In genomic region chr3:78258798-78259197, GRCh38 we compare ENCODE assay signal across 16 cellular contexts.
DNase-seq lines count a peak whose midpoint lies in the region; ATAC-seq lines count a peak whose summit lies in the region.
"Had no signal": no experiment of that assay in that cellular context is flagged by ENCODE, and none has a peak within 500 bp of the region (broad histone marks: within the 10 kb centered on the region; RNA-seq: fewer than 3 reads in every experiment).

No MANE protein-coding gene starts in this region.

- no peak overlapping the region for H3K9ac ChIP-seq in neuronal stem cell (ENCODE audit: low read depth, low read length, poor library complexity)

- H4K91ac ChIP-seq in neuronal stem cell (ENCODE audit: low read depth, low read length, poor library complexity) = no peak overlapping the region

- intact Hi-C loops in head of caudate nucleus (cut with DNase I) = no loop called here

- H3K18ac ChIP-seq in neuronal stem cell (ENCODE audit: low read length) = no peak overlapping the region

- H3K4me1 ChIP-seq in SJCRH30 (peaks cover 23% of the 10 kb centered on the region), neuronal stem cell (ENCODE audit: control insufficient read depth in 2 of 2, insufficient read depth in 1 of 2, low read depth in 1 of 2, low read length in 2 of 2) (peaks cover 0 to 1% of the 10 kb centered on the region in 2 donors)
- H3K4me1 ChIP-seq: esophagus squamous epithelium, right lobe of liver had no signal

- H4K8ac ChIP-seq in neuronal stem cell (ENCODE audit: low read depth, low read length) = no peak overlapping the region

- no peak overlapping the region for H2BK5ac ChIP-seq in neuronal stem cell (ENCODE audit: low read length)

- H3K9me3 ChIP-seq in SJCRH30 (replicated peaks) = no peaks in the 10 kb centered on the region
- no peaks in the 10 kb centered on the region for H3K9me3 ChIP-seq in neuronal stem cell (replicated peaks in 1 of 2; ENCODE audit: control insufficient read depth in 2 of 2, insufficient read depth in 1 of 2, low read depth in 1 of 2, low read length in 2 of 2)
- H3K9me3 ChIP-seq: esophagus squamous epithelium, right lobe of liver had no signal

- H3K4me3 ChIP-seq in SJCRH30 (no peak overlapping the region), neuronal stem cell (ENCODE audit: low read length in 2 of 2) (no peak overlapping the region)
- H3K4me3 ChIP-seq: esophagus squamous epithelium, right lobe of liver had no signal

- H2AK5ac ChIP-seq in neuronal stem cell (ENCODE audit: low read depth, low read length) = no peak overlapping the region

- no peak overlapping the region for H2BK15ac ChIP-seq in neuronal stem cell (ENCODE audit: low read length)

- H3K4ac ChIP-seq in neuronal stem cell (ENCODE audit: low read length) = no peak overlapping the region

- no peaks in the 10 kb centered on the region for H3K79me1 ChIP-seq in neuronal stem cell (ENCODE audit: low read depth, low read length)

- H3K14ac ChIP-seq in neuronal stem cell (ENCODE audit: low read length) = no peak overlapping the region

- H2BK120ac ChIP-seq in neuronal stem cell (ENCODE audit: low read depth, low read length) = no peak overlapping the region

- H2BK12ac ChIP-seq in neuronal stem cell (ENCODE audit: low read length) = no peak overlapping the region

- H3K27me3 ChIP-seq in SJCRH30 (no peaks in the 10 kb centered on the region), neuronal stem cell (ENCODE audit: control insufficient read depth in 3 of 3, insufficient read depth in 3 of 3, low read depth in 1 of 3, low read length in 3 of 3) (no peaks in the 10 kb centered on the region)
- H3K27me3 ChIP-seq: esophagus squamous epithelium, right lobe of liver had no signal

- peak; percentile 97 for DNase-seq in EH (ENCODE audit: low read depth)
- peak; percentile 40 to 41 for DNase-seq in SJCRH30
- DNase-seq in fibroblast of gingiva (ENCODE audit: low read depth) = peak; percentile 79
- DNase-seq in neuronal stem cell (ENCODE audit: low spot score) = no peak
- no peak for DNase-seq in head of caudate nucleus
- DNase-seq in NCI-H2227 treated with DMSO at 0.1 percent for 48 hours (lab: John Stamatoyannopoulos, UW) = no peak
- DNase-seq in NCI-H187 (lab: John Stamatoyannopoulos, UW) = no peak
- DNase-seq: activated naive CD4-positive, alpha-beta T cell treated with anti-CD3 and anti-CD28 coated beads, Interleukin-2, amount 10 ng/mL, durations not matched to agents 7 days and 5 days; cerebellar nuclear complex; esophagus squamous epithelium; naive thymus-derived CD4-positive, alpha-beta T cell; NCI-H1417 treated with DMSO at 0.1 percent for 48 hours; NCI-H524; right lobe of liver; stimulated activated naive CD8-positive, alpha-beta T cell treated with anti-CD3 and anti-CD28 coated beads, Interleukin-15, amount 100 ng/mL, for 72 hours had no signal

- ATAC-seq in GM18858 (IDR thresholded peaks at IDR 0.05; ENCODE audit: unreplicated experiment) = no peak
- ATAC-seq: naive thymus-derived CD4-positive, alpha-beta T cell; right lobe of liver; stimulated activated naive CD8-positive, alpha-beta T cell treated with anti-CD3 and anti-CD28 coated beads, Interleukin-15, amount 100 ng/mL, for 72 hours had no signal

- no peaks in the 10 kb centered on the region for H3K36me3 ChIP-seq in SJCRH30
- no peaks in the 10 kb centered on the region for H3K36me3 ChIP-seq in neuronal stem cell (replicated peaks in 1 of 2; ENCODE audit: control insufficient read depth in 2 of 2, insufficient read depth in 2 of 2, low read length in 2 of 2)
- H3K36me3 ChIP-seq: esophagus squamous epithelium, right lobe of liver had no signal

- H2AFZ ChIP-seq in neuronal stem cell (ENCODE audit: low read length) = peak overlapping the region; percentile 45

- H3K23ac ChIP-seq in neuronal stem cell (ENCODE audit: low read depth, low read length, poor library complexity) = no peak overlapping the region

- no peak overlapping the region for H3K4me2 ChIP-seq in neuronal stem cell (ENCODE audit: insufficient read depth, low read length, poor library complexity, severe bottlenecking)

- H3K27ac ChIP-seq in SJCRH30 (peak overlapping the region; percentile 74), neuronal stem cell (replicated peaks; ENCODE audit: low read length) (no peak overlapping the region)
- H3K27ac ChIP-seq: esophagus squamous epithelium, right lobe of liver had no signal

Comparison
In these comparisons a context has a peak if more than half of its experiments do, and no peak if none do; other contexts are left out.
1. DNase-seq: peak in EH (single experiment), SJCRH30 (2 of 2) and fibroblast of gingiva (single experiment); none in neuronal stem cell (single experiment), head of caudate nucleus (0 of 42), NCI-H2227 treated with DMSO at 0.1 percent for 48 hours (single experiment) and NCI-H187 (0 of 2).